ENCODE assay signal across 17 cellular contexts in the genomic region with DNA sequence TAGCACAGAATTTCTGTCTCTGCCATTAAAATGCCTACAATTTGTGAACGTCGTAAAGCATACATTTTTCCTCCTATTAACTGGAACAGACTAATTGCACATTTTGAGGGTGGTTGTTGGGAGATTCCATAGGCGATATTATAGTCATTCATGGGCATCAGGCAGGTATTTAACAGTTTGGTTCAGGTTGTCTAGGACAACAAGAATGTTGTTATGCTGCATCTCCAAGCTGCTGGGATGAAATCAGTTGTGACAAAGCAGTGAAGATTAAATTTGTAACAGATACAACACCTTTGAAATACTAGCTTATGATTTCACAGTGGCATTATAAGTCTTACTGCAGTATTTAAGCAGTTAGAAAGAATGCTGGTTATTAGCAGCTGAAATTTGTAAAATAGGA.
DNase-seq lines count a peak whose midpoint lies in the region; ATAC-seq and TF ChIP-seq lines count a peak whose summit lies in the region.
"Had no signal": no experiment of that assay in that cellular context is flagged by ENCODE, and none has a peak within 500 bp of the region (broad histone marks: within the 10 kb centered on the region; RNA-seq: fewer than 3 reads in every experiment).

No MANE protein-coding gene starts in this region.

- H3K27ac ChIP-seq in HEK293 (ENCODE audit: extremely low read depth, low read depth, low read length) (no peak overlapping the region), SK-N-MC (peak overlapping the region; percentile 55; the same call in 1 of the 2 replicates), mesendoderm (ENCODE audit: low read depth, low read length) (no peak overlapping the region)
- H3K27ac ChIP-seq: 22Rv1; A549; BLaER1 treated with 17β-estradiol and CSF1 and Interleukin-3, amounts not matched to agents 10 nM and 100 nM; C4-2B had no signal

- H2BK5ac ChIP-seq in mesendoderm (ENCODE audit: low read length): no peak overlapping the region

- H3K4me2 ChIP-seq in mesendoderm (ENCODE audit: low read length): no peak overlapping the region
- H3K4me2 ChIP-seq: A549; BLaER1 treated with 17β-estradiol and CSF1 and Interleukin-3, amounts not matched to agents 10 nM and 100 nM had no signal

- no peaks in the 10 kb centered on the region for H3K27me3 ChIP-seq in mesendoderm (ENCODE audit: insufficient read depth, low read length, poor library complexity)
- H3K27me3 ChIP-seq: BLaER1 treated with 17β-estradiol and CSF1 and Interleukin-3, amounts not matched to agents 10 nM and 100 nM had no signal

- peaks cover 5% of the 10 kb centered on the region; the same call in 1 of the 2 replicates for H3K4me1 ChIP-seq in HEK293 (ENCODE audit: control insufficient read depth, insufficient read depth, low read length)
- no peaks in the 10 kb centered on the region for H3K4me1 ChIP-seq in mesendoderm (ENCODE audit: control insufficient read depth, low read depth, low read length)
- H3K4me1 ChIP-seq: A549; BLaER1 treated with 17β-estradiol and CSF1 and Interleukin-3, amounts not matched to agents 10 nM and 100 nM had no signal

- H3K36me3 ChIP-seq in HEK293 (ENCODE audit: control insufficient read depth in 2 of 2, insufficient read depth in 1 of 2, low read length in 2 of 2) (no peaks in the 10 kb centered on the region), SK-N-MC (ENCODE audit: insufficient read depth, low read length) (no peaks in the 10 kb centered on the region), mesendoderm (ENCODE audit: control insufficient read depth, insufficient read depth, low read length) (no peaks in the 10 kb centered on the region)
- H3K36me3 ChIP-seq: BLaER1 treated with 17β-estradiol and CSF1 and Interleukin-3, amounts not matched to agents 10 nM and 100 nM had no signal

- H3K4ac ChIP-seq in mesendoderm (ENCODE audit: low read depth, low read length): no peak overlapping the region

- TF ChIP-seq CTCF in HEK293 (tag by site-specific recombination; IDR thresholded peaks at IDR 0.05): no peak

- no peak overlapping the region for H2BK120ac ChIP-seq in mesendoderm (ENCODE audit: low read depth, low read length)

- DNase-seq in SK-N-MC (ENCODE audit: low read depth, low spot score): no peak
- peak; percentile 51 for DNase-seq in mesendoderm
- no peak for DNase-seq in stimulated activated CD4-positive, alpha-beta T cell treated with anti-CD3 and anti-CD28 coated beads, Interleukin-2, amount 100 ng/mL, for 48 hours
- DNase-seq in HEK293T (ENCODE audit: extremely low spot score): no peak
- DNase-seq: AML-193; Caco-2; Calu3; CD4-positive, alpha-beta T cell; CD8-positive, alpha-beta T cell; DMS79 treated with DMSO at 0.1 percent for 48 hours; GF-D8 had no signal

- CTCF ChIA-PET in HEK293 (lab: Yijun Ruan, JAX) (no interaction called here), HEK293T (lab: Yijun Ruan, JAX) (no interaction called here)

- H3K9ac ChIP-seq in SK-N-MC (ENCODE audit: insufficient read length) (no peak overlapping the region), mesendoderm (ENCODE audit: low read length) (no peak overlapping the region)
- H3K9ac ChIP-seq: BLaER1 treated with 17β-estradiol and CSF1 and Interleukin-3, amounts not matched to agents 10 nM and 100 nM had no signal

- no peak overlapping the region for H4K8ac ChIP-seq in mesendoderm (ENCODE audit: low read depth, low read length)

- H2BK15ac ChIP-seq in mesendoderm (replicated peaks; ENCODE audit: low read depth): no peak overlapping the region

- ATAC-seq in HG02973 (IDR thresholded peaks at IDR 0.05; ENCODE audit: unreplicated experiment): no peak
- ATAC-seq: A549; CD8-positive, alpha-beta T cell had no signal

- H3K9me3 ChIP-seq in HEK293 (ENCODE audit: control insufficient read depth, insufficient read depth, low read depth, low read length) (no peaks in the 10 kb centered on the region), SK-N-MC (ENCODE audit: low read depth, low read length) (no peaks in the 10 kb centered on the region)
- H3K9me3 ChIP-seq: A549; BLaER1 treated with 17β-estradiol and CSF1 and Interleukin-3, amounts not matched to agents 10 nM and 100 nM; Caco-2 had no signal

- no peak overlapping the region for H3K18ac ChIP-seq in mesendoderm (ENCODE audit: low read length)

- no peak overlapping the region for H4K5ac ChIP-seq in mesendoderm (ENCODE audit: low read length)

- no CpG with 5 or more reads among the region's 3 CpGs for WGBS in mesendoderm (ENCODE audit: extremely low coverage, insufficient coverage, low lambda C conversion rate)

- H3K79me1 ChIP-seq in mesendoderm (ENCODE audit: low read length): no peaks in the 10 kb centered on the region

- no peak overlapping the region for H3K56ac ChIP-seq in mesendoderm (ENCODE audit: low read length)

- POLR2A ChIA-PET in HEK293 (lab: Yijun Ruan, JAX) (no interaction called here), HEK293T (lab: Yijun Ruan, JAX) (no interaction called here)

- H2AK5ac ChIP-seq in mesendoderm (ENCODE audit: low read length): no peak overlapping the region

- H3K23ac ChIP-seq in mesendoderm (ENCODE audit: low read length): no peak overlapping the region

- no peak overlapping the region for H3K4me3 ChIP-seq in HEK293 (ENCODE audit: low read depth, low read length)
- H3K4me3 ChIP-seq in SK-N-MC: peak overlapping the region; percentile 8; the same call in 1 of the 2 replicates
- H3K4me3 ChIP-seq in mesendoderm (ENCODE audit: low read length): no peak overlapping the region
- H3K4me3 ChIP-seq: A549; BLaER1 treated with 17β-estradiol and CSF1 and Interleukin-3, amounts not matched to agents 10 nM and 100 nM had no signal

- no peaks in the 10 kb centered on the region for H3K79me2 ChIP-seq in mesendoderm (ENCODE audit: control insufficient read depth, insufficient read depth, low read length)

TF ChIP-seq in HEK293, 187 proteins besides CTCF, POLR2A, EP300 and RAD21:
- TF ChIP-seq, protein P1, sequence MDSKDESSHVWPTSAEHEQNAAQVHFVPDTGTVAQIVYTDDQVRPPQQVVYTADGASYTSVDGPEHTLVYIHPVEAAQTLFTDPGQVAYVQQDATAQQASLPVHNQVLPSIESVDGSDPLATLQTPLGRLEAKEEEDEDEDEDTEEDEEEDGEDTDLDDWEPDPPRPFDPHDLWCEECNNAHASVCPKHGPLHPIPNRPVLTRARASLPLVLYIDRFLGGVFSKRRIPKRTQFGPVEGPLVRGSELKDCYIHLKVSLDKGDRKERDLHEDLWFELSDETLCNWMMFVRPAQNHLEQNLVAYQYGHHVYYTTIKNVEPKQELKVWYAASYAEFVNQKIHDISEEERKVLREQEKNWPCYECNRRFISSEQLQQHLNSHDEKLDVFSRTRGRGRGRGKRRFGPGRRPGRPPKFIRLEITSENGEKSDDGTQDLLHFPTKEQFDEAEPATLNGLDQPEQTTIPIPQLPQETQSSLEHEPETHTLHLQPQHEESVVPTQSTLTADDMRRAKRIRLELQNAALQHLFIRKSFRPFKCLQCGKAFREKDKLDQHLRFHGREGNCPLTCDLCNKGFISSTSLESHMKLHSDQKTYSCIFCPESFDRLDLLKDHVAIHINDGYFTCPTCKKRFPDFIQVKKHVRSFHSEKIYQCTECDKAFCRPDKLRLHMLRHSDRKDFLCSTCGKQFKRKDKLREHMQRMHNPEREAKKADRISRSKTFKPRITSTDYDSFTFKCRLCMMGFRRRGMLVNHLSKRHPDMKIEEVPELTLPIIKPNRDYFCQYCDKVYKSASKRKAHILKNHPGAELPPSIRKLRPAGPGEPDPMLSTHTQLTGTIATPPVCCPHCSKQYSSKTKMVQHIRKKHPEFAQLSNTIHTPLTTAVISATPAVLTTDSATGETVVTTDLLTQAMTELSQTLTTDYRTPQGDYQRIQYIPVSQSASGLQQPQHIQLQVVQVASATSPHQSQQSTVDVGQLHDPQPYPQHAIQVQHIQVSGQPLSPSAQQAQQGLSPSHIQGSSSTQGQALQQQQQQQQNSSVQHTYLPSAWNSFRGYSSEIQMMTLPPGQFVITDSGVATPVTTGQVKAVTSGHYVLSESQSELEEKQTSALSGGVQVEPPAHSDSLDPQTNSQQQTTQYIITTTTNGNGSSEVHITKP (tag by site-specific recombination; IDR thresholded peaks at IDR 0.05): peak; percentile 41
- TF ChIP-seq ZNF510 (tag by site-specific recombination; IDR thresholded peaks at IDR 0.05; ENCODE audit: insufficient replicate concordance) (no peak), ZNF169 (tag by site-specific recombination; IDR thresholded peaks at IDR 0.05) (no peak)

TF ChIP-seq in HEK293T, 16 proteins besides CTCF, POLR2A, EP300 and RAD21:
- TF ChIP-seq, protein P2, sequence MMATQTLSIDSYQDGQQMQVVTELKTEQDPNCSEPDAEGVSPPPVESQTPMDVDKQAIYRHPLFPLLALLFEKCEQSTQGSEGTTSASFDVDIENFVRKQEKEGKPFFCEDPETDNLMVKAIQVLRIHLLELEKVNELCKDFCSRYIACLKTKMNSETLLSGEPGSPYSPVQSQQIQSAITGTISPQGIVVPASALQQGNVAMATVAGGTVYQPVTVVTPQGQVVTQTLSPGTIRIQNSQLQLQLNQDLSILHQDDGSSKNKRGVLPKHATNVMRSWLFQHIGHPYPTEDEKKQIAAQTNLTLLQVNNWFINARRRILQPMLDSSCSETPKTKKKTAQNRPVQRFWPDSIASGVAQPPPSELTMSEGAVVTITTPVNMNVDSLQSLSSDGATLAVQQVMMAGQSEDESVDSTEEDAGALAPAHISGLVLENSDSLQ (IDR thresholded peaks at IDR 0.05): no peak
- TF ChIP-seq SUZ12 (IDR thresholded peaks at IDR 0.05): no peak
- no peak for TF ChIP-seq CTBP1 (IDR thresholded peaks at IDR 0.05; ENCODE audit: borderline replicate concordance)
- TF ChIP-seq TARDBP (IDR thresholded peaks at IDR 0.05): no peak
- TF ChIP-seq L3MBTL2 (conservative IDR thresholded peaks at IDR 0.05): no peak
- TF ChIP-seq BHLHE40 (IDR thresholded peaks at IDR 0.05; ENCODE audit: borderline replicate concordance): no peak
- no peak for TF ChIP-seq ELF4 (IDR thresholded peaks at IDR 0.05)
- TF ChIP-seq ARNT (IDR thresholded peaks at IDR 0.05): no peak
- no peak for TF ChIP-seq SP1 (IDR thresholded peaks at IDR 0.05)
- TF ChIP-seq FOXA1 (IDR thresholded peaks at IDR 0.05): no peak
- TF ChIP-seq LEF1 (IDR thresholded peaks at IDR 0.05; ENCODE audit: borderline replicate concordance): no peak
- TF ChIP-seq ZNF384 (IDR thresholded peaks at IDR 0.05): no peak
- TF ChIP-seq FOXM1 (IDR thresholded peaks at IDR 0.05; ENCODE audit: borderline replicate concordance): no peak
- no peak for TF ChIP-seq NFRKB (IDR thresholded peaks at IDR 0.05)
- no peak for TF ChIP-seq FOXK2 (IDR thresholded peaks at IDR 0.05)
